Comparison of ENCODE assay signal across 13 cellular contexts in the genomic region with DNA sequence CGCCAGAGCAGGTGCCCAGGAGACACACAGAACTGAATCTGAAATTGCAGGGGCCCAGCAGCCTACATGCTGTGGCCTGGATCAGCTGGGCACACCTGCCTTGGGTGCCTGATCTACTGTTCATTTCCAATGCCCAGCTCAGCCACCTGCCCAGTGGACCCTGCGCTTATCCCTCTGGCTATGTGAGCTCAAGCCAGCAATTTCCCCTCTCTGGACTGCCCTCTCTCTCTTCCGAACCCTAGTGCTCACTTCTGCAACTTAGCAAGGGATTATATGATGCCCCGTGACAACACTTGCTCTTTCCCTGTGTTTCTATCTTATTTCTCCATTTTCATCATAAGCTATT.
DNase-seq lines count a peak whose midpoint lies in the region; ATAC-seq lines count a peak whose summit lies in the region.
"Had no signal": no experiment of that assay in that cellular context is flagged by ENCODE, and none has a peak within 500 bp of the region (broad histone marks: within the 10 kb centered on the region; RNA-seq: fewer than 3 reads in every experiment).

No MANE protein-coding gene starts in this region.

- peak; percentile 48 for DNase-seq in NK-92 treated with Interleukin-12 subunit alpha and Interleukin-12 subunit beta, amount 100 ng/mL, for 24 hours (lab: John Stamatoyannopoulos, UW)
- DNase-seq in NK-92 (lab: John Stamatoyannopoulos, UW; ENCODE audit: unreplicated experiment) (no peak), sciatic nerve (ENCODE audit: low spot score) (no peak), GM03348 (ENCODE audit: low spot score) (no peak)
- DNase-seq in activated T-helper 1 cell treated with anti-CD3 and anti-CD28 coated beads, Interleukin-12 subunit alpha, Interleukin-12 subunit beta, Interleukin-2, Interleukin-4 antibody, amounts not matched to agents 30 ng/mL and 10 ng/mL and 1 ng/mL, durations not matched to agents 14 hours and 24 hours and 36 hours (ENCODE audit: low spot score): no peak
- no peak for DNase-seq in activated T-cell treated with anti-CD3 and anti-CD28 coated beads, Interleukin-2, amount 50 U/mL, for 4 hours

- peaks cover 6% of the 10 kb centered on the region for H3K9me3 Mint-ChIP-seq in activated T-helper 1 cell treated with anti-CD3 and anti-CD28 coated beads, Interleukin-12 subunit alpha, Interleukin-12 subunit beta, Interleukin-2, Interleukin-4 antibody, amounts not matched to agents 30 ng/mL and 10 ng/mL and 1 ng/mL, durations not matched to agents 14 hours and 24 hours and 36 hours
- H3K9me3 Mint-ChIP-seq in activated T-cell treated with anti-CD3 and anti-CD28 coated beads, Interleukin-2, amount 50 U/mL, for 4 hours: no peaks in the 10 kb centered on the region
- H3K9me3 Mint-ChIP-seq: CD8-positive, alpha-beta T cell; T-cell; type B pancreatic cell had no signal

- peaks cover 97% of the 10 kb centered on the region for H3K4me1 Mint-ChIP-seq in activated T-helper 1 cell treated with anti-CD3 and anti-CD28 coated beads, Interleukin-12 subunit alpha, Interleukin-12 subunit beta, Interleukin-2, Interleukin-4 antibody, amounts not matched to agents 30 ng/mL and 10 ng/mL and 1 ng/mL, durations not matched to agents 14 hours and 24 hours and 36 hours (ENCODE audit: low read depth)
- H3K4me1 Mint-ChIP-seq in activated T-cell treated with anti-CD3 and anti-CD28 coated beads, Interleukin-2, amount 50 U/mL, for 4 hours (ENCODE audit: low read depth): peaks cover 49% of the 10 kb centered on the region

- ATAC-seq in HG03432 (IDR thresholded peaks at IDR 0.05; ENCODE audit: unreplicated experiment) (peak; percentile 19), sciatic nerve (peak; percentile 4), GM21529 (IDR thresholded peaks at IDR 0.05; ENCODE audit: unreplicated experiment) (no peak)
- no peak for ATAC-seq in activated T-cell treated with anti-CD3 and anti-CD28 coated beads, Interleukin-2, amount 50 U/mL, for 4 hours

- peaks cover 6% of the 10 kb centered on the region for H3K36me3 Mint-ChIP-seq in activated T-helper 1 cell treated with anti-CD3 and anti-CD28 coated beads, Interleukin-12 subunit alpha, Interleukin-12 subunit beta, Interleukin-2, Interleukin-4 antibody, amounts not matched to agents 30 ng/mL and 10 ng/mL and 1 ng/mL, durations not matched to agents 14 hours and 24 hours and 36 hours (ENCODE audit: low read depth)
- H3K36me3 Mint-ChIP-seq in activated T-cell treated with anti-CD3 and anti-CD28 coated beads, Interleukin-2, amount 50 U/mL, for 4 hours (ENCODE audit: insufficient read depth): no peaks in the 10 kb centered on the region
- H3K36me3 Mint-ChIP-seq: brain; CD8-positive, alpha-beta T cell; T-cell; type B pancreatic cell had no signal

- H3K27ac Mint-ChIP-seq in activated T-helper 1 cell treated with anti-CD3 and anti-CD28 coated beads, Interleukin-12 subunit alpha, Interleukin-12 subunit beta, Interleukin-2, Interleukin-4 antibody, amounts not matched to agents 30 ng/mL and 10 ng/mL and 1 ng/mL, durations not matched to agents 14 hours and 24 hours and 36 hours: peak overlapping the region; percentile 77
- H3K27ac Mint-ChIP-seq: CD8-positive, alpha-beta T cell; type B pancreatic cell had no signal

- H3K27me3 Mint-ChIP-seq in activated T-helper 1 cell treated with anti-CD3 and anti-CD28 coated beads, Interleukin-12 subunit alpha, Interleukin-12 subunit beta, Interleukin-2, Interleukin-4 antibody, amounts not matched to agents 30 ng/mL and 10 ng/mL and 1 ng/mL, durations not matched to agents 14 hours and 24 hours and 36 hours (ENCODE audit: insufficient read depth): peaks cover 44% of the 10 kb centered on the region
- peaks cover 24% of the 10 kb centered on the region for H3K27me3 Mint-ChIP-seq in activated T-cell treated with anti-CD3 and anti-CD28 coated beads, Interleukin-2, amount 50 U/mL, for 4 hours (ENCODE audit: low read depth)

- intact Hi-C loops in activated T-helper 1 cell treated with anti-CD3 and anti-CD28 coated beads, Interleukin-12 subunit alpha, Interleukin-12 subunit beta, Interleukin-2, Interleukin-4 antibody, amounts not matched to agents 30 ng/mL and 10 ng/mL and 1 ng/mL, durations not matched to agents 14 hours and 24 hours and 36 hours (cut with micrococcal nuclease): loop anchor here (2.0 kb wide), 2 partner anchors 51 to 229 kb away; no protein-coding TSS in a partner anchor
- intact Hi-C loops in sciatic nerve (cut with DNase I): loop anchor here (10.0 kb wide), 1 partner anchor 1013 kb away; no protein-coding TSS in a partner anchor

- no peak overlapping the region for H3K4me3 Mint-ChIP-seq in activated T-helper 1 cell treated with anti-CD3 and anti-CD28 coated beads, Interleukin-12 subunit alpha, Interleukin-12 subunit beta, Interleukin-2, Interleukin-4 antibody, amounts not matched to agents 30 ng/mL and 10 ng/mL and 1 ng/mL, durations not matched to agents 14 hours and 24 hours and 36 hours
- H3K4me3 Mint-ChIP-seq in activated T-cell treated with anti-CD3 and anti-CD28 coated beads, Interleukin-2, amount 50 U/mL, for 4 hours: no peak overlapping the region
- H3K4me3 Mint-ChIP-seq: brain; CD8-positive, alpha-beta T cell; nephron; type B pancreatic cell had no signal

Comparison
In these comparisons a context has a peak if more than half of its experiments do, and no peak if none do; other contexts are left out.
1. ATAC-seq: peak in HG03432 (single experiment) and sciatic nerve (single experiment); none in GM21529 (single experiment) and activated T-cell treated with anti-CD3 and anti-CD28 coated beads, Interleukin-2, amount 50 U/mL, for 4 hours (0 of 2).